11 cellular contexts compared by ENCODE assay signal in the genomic region with DNA sequence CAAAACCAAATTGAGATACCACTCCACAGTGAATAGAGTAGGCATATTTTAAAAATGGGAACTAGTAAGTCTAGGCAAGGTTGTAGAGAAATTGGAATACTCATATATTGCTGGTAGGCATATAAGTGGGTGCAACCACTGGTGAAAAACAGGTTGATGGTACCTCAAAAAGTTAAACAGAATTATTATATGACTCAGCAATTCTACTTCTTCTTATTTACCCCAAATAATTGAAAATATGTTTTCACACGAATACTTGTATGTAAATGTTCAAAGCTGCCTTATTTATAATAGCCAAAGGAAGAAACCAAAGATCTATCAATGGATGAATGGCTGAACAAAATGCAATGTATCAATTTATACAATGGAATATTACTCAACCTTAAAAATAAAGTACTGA.
"Had no signal": no experiment of that assay in that cellular context is flagged by ENCODE, and none has a peak within 500 bp of the region (broad histone marks: within the 10 kb centered on the region; RNA-seq: fewer than 3 reads in every experiment).

No MANE protein-coding gene starts in this region.

- H3K9me3 ChIP-seq: HAP-1 had no signal

- H3K27ac ChIP-seq: GM23248 had no signal

- H3K36me3 ChIP-seq: HAP-1 had no signal

- H3K27ac Mint-ChIP-seq: GM23338, H9, HFFc6 had no signal

- H3K9ac ChIP-seq: GM23248 had no signal

- FAIRE-seq: H1, H54 had no signal

- H3K4me2 ChIP-seq: GM23338 had no signal

- H3K4me3 ChIP-seq: GM23248, GM23338, HAP-1 had no signal

- H2AFZ ChIP-seq: GM23248, GM23338 had no signal

- H3K4me1 ChIP-seq: HAP-1 had no signal

- H3K4me3 Mint-ChIP-seq: GM23338, H9, HFFc6 had no signal

- H3K4me1 Mint-ChIP-seq: GM23338, H9 had no signal

- ATAC-seq: GM23338, HCT116 had no signal

- DNase-seq: GM23248, GOT3, H7, H9, HCEC 1CT, HFFc6 had no signal
